8 cellular contexts compared by ENCODE assay signal in genomic region chr22:50544078-50544745, GRCh38. TPM values are rescaled to one million over a fixed set of nuclear protein-coding genes. Genes with fewer than 3 reads are reported as not detected.
DNase-seq lines count a peak whose midpoint lies in the region; ATAC-seq and TF ChIP-seq lines count a peak whose summit lies in the region.

No MANE protein-coding gene starts in this region.

- peak overlapping the region; percentile 62 for H3K9ac ChIP-seq in GM23248

- WGBS in GM23248 (ENCODE audit: low coverage in 1 of 2, low lambda C conversion rate in 2 of 2, missing lambda C conversion rate in 2 of 2), 2 experiments = 6% methylated on average over 34 to 52 of the region's 52 CpGs

- no peaks in the 10 kb centered on the region for H3K9me3 Mint-ChIP-seq in T-helper 1 cell treated with Interleukin-12 subunit alpha and Interleukin-12 subunit beta and Interleukin-4 antibody, amounts not matched to agents 30 μg/mL and 1 μg/mL, for 36 hours

- peaks cover 8% of the 10 kb centered on the region for H3K27me3 ChIP-seq in GM23248 (replicated peaks; ENCODE audit: insufficient read depth)

- no peaks in the 10 kb centered on the region for H3K27me3 Mint-ChIP-seq in T-helper 1 cell treated with Interleukin-12 subunit alpha and Interleukin-12 subunit beta and Interleukin-4 antibody, amounts not matched to agents 30 μg/mL and 1 μg/mL, for 36 hours (ENCODE audit: low read depth)

- peaks cover 31% of the 10 kb centered on the region for H3F3A ChIP-seq in GM23248 (ENCODE audit: insufficient read depth)

- H3K27ac ChIP-seq in GM23248 = 0 out of 2 replicates have a peak overlapping the region, but pooled peaks have one; percentile 13

- no peaks in the 10 kb centered on the region for H3K9me3 ChIP-seq in GM23248 (ENCODE audit: low read depth)

- no peaks in the 10 kb centered on the region for H4K20me1 ChIP-seq in GM23248 (ENCODE audit: insufficient read depth)

- H2AFZ ChIP-seq in GM23248 = peak overlapping the region; percentile 54

- peaks cover 30% of the 10 kb centered on the region for H3K4me1 ChIP-seq in GM23248 (ENCODE audit: insufficient read depth)

- in situ Hi-C loops in GM23248 (cut with MboI) = no loop called here

- peak overlapping the region; percentile 51 for H3K4me3 ChIP-seq in GM23248

- H3K4me1 Mint-ChIP-seq in T-helper 1 cell treated with Interleukin-12 subunit alpha and Interleukin-12 subunit beta and Interleukin-4 antibody, amounts not matched to agents 30 μg/mL and 1 μg/mL, for 36 hours (ENCODE audit: low read depth) = peaks cover 55% of the 10 kb centered on the region

- no peaks in the 10 kb centered on the region for H3K9me2 ChIP-seq in GM23248 (ENCODE audit: insufficient read depth)

- no peak for ATAC-seq in GM19324 (IDR thresholded peaks at IDR 0.05; ENCODE audit: low FRiP score, unreplicated experiment)

- no peaks in the 10 kb centered on the region for H3K79me2 ChIP-seq in GM23248 (ENCODE audit: insufficient read depth)

- DNase-seq in AG09319 (ENCODE audit: extremely low read depth, low read depth) (no peak), GM23248 (peak; percentile 90), astrocyte of the hippocampus (ENCODE audit: low read depth, low spot score) (peak; percentile 77), iPS-NIHi11 (ENCODE audit: low spot score) (peak; percentile 98), RKO (ENCODE audit: low spot score) (no peak)
- peak; percentile 60 to 63 for DNase-seq in stimulated activated CD4-positive, alpha-beta T cell treated with anti-CD3 and anti-CD28 coated beads, Interleukin-1b, Interleukin-23, amount 100 ng/mL, for 1 hour (ENCODE audit: low read depth in 2 of 2)

- H3K4me3 Mint-ChIP-seq in T-helper 1 cell treated with Interleukin-12 subunit alpha and Interleukin-12 subunit beta and Interleukin-4 antibody, amounts not matched to agents 30 μg/mL and 1 μg/mL, for 36 hours = peak overlapping the region; percentile 37

- peak overlapping the region; percentile 60 for H3K4me2 ChIP-seq in GM23248 (ENCODE audit: unreplicated experiment)

- peak overlapping the region; percentile 86 for H3K27ac Mint-ChIP-seq in T-helper 1 cell treated with Interleukin-12 subunit alpha and Interleukin-12 subunit beta and Interleukin-4 antibody, amounts not matched to agents 30 μg/mL and 1 μg/mL, for 36 hours

- peaks cover 10% of the 10 kb centered on the region for H3K36me3 Mint-ChIP-seq in T-helper 1 cell treated with Interleukin-12 subunit alpha and Interleukin-12 subunit beta and Interleukin-4 antibody, amounts not matched to agents 30 μg/mL and 1 μg/mL, for 36 hours (ENCODE audit: low read depth)

- H3K36me3 ChIP-seq in GM23248 (ENCODE audit: low read depth) = no peaks in the 10 kb centered on the region

- TF ChIP-seq CTCF in AG09319 (IDR thresholded peaks at IDR 0.05; ENCODE audit: low read depth, low read length) = peak; percentile 54

RNA-seq across cellular contexts. Expression of gene KLHDC7B, which starts 1.5 kb away (rescaled TPM):
- not detected in 2 replicates for total RNA-seq in GM23248 (2014; rRNA removed; shearing (Covaris generic))
- polyA plus RNA-seq in GM23248 (2016; fragmentation: Nextera tagmentation; extraction: Ambion mirVana) = 0.06 TPM in 1 of 2 replicates, not detected in the other

RNA-seq across cellular contexts. Expression of gene TYMP, which starts 14.4 kb away (rescaled TPM):
- 33.2 and 42.4 TPM in 2 replicates for total RNA-seq in GM23248 (2014; rRNA removed; shearing (Covaris generic))
- polyA plus RNA-seq in GM23248 (2016; fragmentation: Nextera tagmentation; extraction: Ambion mirVana) = 24.3 and 24.8 TPM in 2 replicates

RNA-seq across cellular contexts. Expression of gene SYCE3, which starts 18.5 kb away (rescaled TPM):
- total RNA-seq in GM23248 (2014; rRNA removed; shearing (Covaris generic)) = not detected in 2 replicates
- 0.49 and 0.80 TPM in 2 replicates for polyA plus RNA-seq in GM23248 (2016; fragmentation: Nextera tagmentation; extraction: Ambion mirVana)

RNA-seq across cellular contexts. Expression of gene SCO2, which starts 18.8 kb away (rescaled TPM):
- total RNA-seq in GM23248 (2014; rRNA removed; shearing (Covaris generic)) = 8.4 and 17.5 TPM in 2 replicates
- 11.0 and 15.0 TPM in 2 replicates for polyA plus RNA-seq in GM23248 (2016; fragmentation: Nextera tagmentation; extraction: Ambion mirVana)

RNA-seq across cellular contexts. Expression of gene CPT1B, which starts 34.0 kb away (rescaled TPM):
- total RNA-seq in GM23248 (2014; rRNA removed; shearing (Covaris generic)) = 1.6 and 2.9 TPM in 2 replicates
- 1.0 and 1.3 TPM in 2 replicates for polyA plus RNA-seq in GM23248 (2016; fragmentation: Nextera tagmentation; extraction: Ambion mirVana)

Comparison
In these comparisons a context has a peak if more than half of its experiments do, and no peak if none do; other contexts are left out.
1. DNase-seq: peak in GM23248 (single experiment), astrocyte of the hippocampus (single experiment), iPS-NIHi11 (single experiment) and stimulated activated CD4-positive, alpha-beta T cell treated with anti-CD3 and anti-CD28 coated beads, Interleukin-1b, Interleukin-23, amount 100 ng/mL, for 1 hour (2 of 2); none in AG09319 (single experiment) and RKO (single experiment).